8 cellular contexts compared by ENCODE assay signal in genomic region chr5:149853019-149853648, GRCh38.
DNase-seq lines count a peak whose midpoint lies in the region; ATAC-seq and TF ChIP-seq lines count a peak whose summit lies in the region.

No MANE protein-coding gene starts in this region.

- in situ Hi-C loops in ACHN (cut with HindIII; ENCODE audit: low pct_ligation_motif_present, low pct_unique_long_range_greater_than_20kb, low sequenced_read_pairs) = no loop called here
- in situ Hi-C loops in Panc1 (cut with HindIII; ENCODE audit: low pct_unique_long_range_greater_than_20kb, low sequenced_read_pairs) = no loop called here

- H3K4me1 ChIP-seq in Panc1 (ENCODE audit: control insufficient read depth, insufficient read depth, low read length) = peaks cover 4% of the 10 kb centered on the region
- H3K4me1 ChIP-seq in cardiac muscle cell (ENCODE audit: low read depth) = no peaks in the 10 kb centered on the region

- peak; percentile 61 for DNase-seq in ACHN
- DNase-seq in Panc1 (ENCODE audit: low read depth, low spot score) = peak; percentile 59
- DNase-seq in activated naive CD8-positive, alpha-beta T cell treated with anti-CD3 and anti-CD28 coated beads for 36 hours = peak; percentile 14
- peak; percentile 79 to 88 for DNase-seq in cardiac muscle cell (ENCODE audit: low read depth in 1 of 2, low spot score in 1 of 2)
- peak; percentile 41 to 92 (median 72) for DNase-seq in posterior cingulate gyrus
- no peak for DNase-seq in NCI-H1694 treated with DMSO at 0.1 percent for 48 hours (lab: John Stamatoyannopoulos, UW)

- H3K4me3 ChIP-seq in Panc1 (ENCODE audit: low read depth in 2 of 2, low read length in 2 of 2) (no peak overlapping the region), cardiac muscle cell (no peak overlapping the region)

- POLR2A ChIA-PET in Panc1 (lab: Charles Lee) = no interaction called here

- BruUV-seq in Panc1 (replicated peaks; lab: Mats Ljungman, UMichigan) = no TSS peak

- intact Hi-C loops in Panc1 (cut with micrococcal nuclease; ENCODE audit: unreplicated experiment) (loop anchor here (1.0 kb wide), 1 partner anchor 109 kb away; no protein-coding TSS in a partner anchor), posterior cingulate gyrus (cut with DNase I) (loop anchor here (5.0 kb wide), 1 partner anchor 109 kb away; the partner anchor contains the start of gene SLC26A2)

- no peaks in the 10 kb centered on the region for H3K9me3 ChIP-seq in Panc1 (ENCODE audit: control insufficient read depth, insufficient read depth, low read depth, low read length)
- no peaks in the 10 kb centered on the region for H3K9me3 ChIP-seq in cardiac muscle cell (ENCODE audit: low read depth)

- H3K27ac ChIP-seq in Panc1 (ENCODE audit: low read length) (peak overlapping the region; percentile 44; the same call in 1 of the 2 replicates), cardiac muscle cell (no peak overlapping the region)

- H3K36me3 ChIP-seq in Panc1 (ENCODE audit: control insufficient read depth, insufficient read depth, low read length) (no peaks in the 10 kb centered on the region), cardiac muscle cell (no peaks in the 10 kb centered on the region)

- H3K27me3 Mint-ChIP-seq in activated naive CD8-positive, alpha-beta T cell treated with anti-CD3 and anti-CD28 coated beads for 36 hours = no peaks in the 10 kb centered on the region

- CTCF ChIA-PET in Panc1 (lab: Charles Lee) = interaction anchor here (0.6 to 1.9 kb wide), 12 partner anchors 11 to 176 kb away, joined by 3 to 9 read pairs (median 4); no protein-coding TSS in a partner anchor

- no peak overlapping the region for H3K4me3 Mint-ChIP-seq in activated naive CD8-positive, alpha-beta T cell treated with anti-CD3 and anti-CD28 coated beads for 36 hours

- no peaks in the 10 kb centered on the region for H3K36me3 Mint-ChIP-seq in activated naive CD8-positive, alpha-beta T cell treated with anti-CD3 and anti-CD28 coated beads for 36 hours

- H3K27me3 ChIP-seq in Panc1 (ENCODE audit: control insufficient read depth, insufficient read depth, low read length) (no peaks in the 10 kb centered on the region), cardiac muscle cell (no peaks in the 10 kb centered on the region)

- H3K4me1 Mint-ChIP-seq in activated naive CD8-positive, alpha-beta T cell treated with anti-CD3 and anti-CD28 coated beads for 36 hours = no peaks in the 10 kb centered on the region

- no peaks in the 10 kb centered on the region for H3K9me3 Mint-ChIP-seq in activated naive CD8-positive, alpha-beta T cell treated with anti-CD3 and anti-CD28 coated beads for 36 hours

- peak; percentile 92 for TF ChIP-seq CTCF in GM12873 (IDR thresholded peaks at IDR 0.05; ENCODE audit: insufficient read depth, low read depth, low read length, missing control alignments)
- TF ChIP-seq CTCF in Panc1 (IDR thresholded peaks at IDR 0.05) = peak; percentile 96
- TF ChIP-seq CTCF in cardiac muscle cell (IDR thresholded peaks at IDR 0.05; ENCODE audit: low read depth, low read length) = peak; percentile 91

- ATAC-seq in HG03108 (IDR thresholded peaks at IDR 0.05; ENCODE audit: unreplicated experiment) = peak; percentile 59
- peak; percentile 93 for ATAC-seq in Panc1

- H3K27ac Mint-ChIP-seq in activated naive CD8-positive, alpha-beta T cell treated with anti-CD3 and anti-CD28 coated beads for 36 hours = no peak overlapping the region
